In genomic region chr17:1108560-1108809, GRCh38 we compare ENCODE assay signal across 8 cellular contexts.
DNase-seq lines count a peak whose midpoint lies in the region; ATAC-seq, FAIRE-seq and TF ChIP-seq lines count a peak whose summit lies in the region.

No MANE protein-coding gene starts in this region.

- H3K9me3 ChIP-seq in SK-N-MC (ENCODE audit: low read depth, low read length) = no peaks in the 10 kb centered on the region
- H3K9me3 ChIP-seq in pancreas = no peaks in the 10 kb centered on the region

- FAIRE-seq in pancreas (lab: Jason Lieb, UNC) = no peak

- DNase-seq in NCI-H524 (lab: John Stamatoyannopoulos, UW) (peak; percentile 17 to 36), NCI-H524 treated with DMSO at 0.1 percent for 48 hours (lab: John Stamatoyannopoulos, UW) (no peak), SK-N-MC (ENCODE audit: low read depth, low spot score) (no peak), fibroblast of mammary gland (ENCODE audit: low read depth) (no peak), pancreas (peak in 1 of 6 donors; percentile 74), NCI-H1436 treated with DMSO at 0.1 percent for 48 hours (lab: John Stamatoyannopoulos, UW) (no peak)

- no peak overlapping the region for H3K27ac ChIP-seq in SK-N-MC
- peak overlapping the region; percentile 30 to 83 (median 56) for H3K27ac ChIP-seq in pancreas

- ATAC-seq in pancreas (peak; percentile 26 to 45 (median 40)), HG03457 (IDR thresholded peaks at IDR 0.05; ENCODE audit: unreplicated experiment) (no peak), GM21723 (IDR thresholded peaks at IDR 0.05; ENCODE audit: unreplicated experiment) (no peak)

- H3K4me1 ChIP-seq in pancreas = peaks cover 15 to 29% (median 20%) of the 10 kb centered on the region in 3 donors

- TF ChIP-seq CTCF in fibroblast of mammary gland (conservative IDR thresholded peaks at IDR 0.05; ENCODE audit: control insufficient read depth, insufficient read depth, low read depth, low read length) = no peak
- TF ChIP-seq CTCF in pancreas (IDR thresholded peaks at IDR 0.05) = no peak

- H3K4me3 ChIP-seq in SK-N-MC (peak overlapping the region; percentile 84), fibroblast of mammary gland (ENCODE audit: control insufficient read depth, low read depth, low read length) (peak overlapping the region; percentile 70), pancreas (peak overlapping the region; percentile 40 to 62 (median 55))

- 1 to 5% methylated on average over 15 to 19 of the region's 19 CpGs for WGBS in pancreas, 2 donors

- H3K9ac ChIP-seq in SK-N-MC (ENCODE audit: insufficient read length) = peak overlapping the region; percentile 81

- intact Hi-C loops in pancreas (cut with DNase I) = no loop called here

- H3K36me3 ChIP-seq in SK-N-MC (ENCODE audit: insufficient read depth, low read length) = no peaks in the 10 kb centered on the region
- no peaks in the 10 kb centered on the region for H3K36me3 ChIP-seq in pancreas

- no peaks in the 10 kb centered on the region for H3K27me3 ChIP-seq in pancreas

Comparison
In these comparisons a context has a peak if more than half of its experiments do, and no peak if none do; other contexts are left out.
1. DNase-seq: peak in NCI-H524 (2 of 2); none in NCI-H524 treated with DMSO at 0.1 percent for 48 hours (single experiment), SK-N-MC (single experiment), fibroblast of mammary gland (single experiment) and NCI-H1436 treated with DMSO at 0.1 percent for 48 hours (single experiment).
2. ATAC-seq: peak in pancreas (4 of 4); none in HG03457 (single experiment) and GM21723 (single experiment).
3. Peak in every context shown above with its lines, with median percentiles within 50 percentile points of each other: H3K4me3 ChIP-seq.